26 cellular contexts compared by ENCODE assay signal in the genomic region with DNA sequence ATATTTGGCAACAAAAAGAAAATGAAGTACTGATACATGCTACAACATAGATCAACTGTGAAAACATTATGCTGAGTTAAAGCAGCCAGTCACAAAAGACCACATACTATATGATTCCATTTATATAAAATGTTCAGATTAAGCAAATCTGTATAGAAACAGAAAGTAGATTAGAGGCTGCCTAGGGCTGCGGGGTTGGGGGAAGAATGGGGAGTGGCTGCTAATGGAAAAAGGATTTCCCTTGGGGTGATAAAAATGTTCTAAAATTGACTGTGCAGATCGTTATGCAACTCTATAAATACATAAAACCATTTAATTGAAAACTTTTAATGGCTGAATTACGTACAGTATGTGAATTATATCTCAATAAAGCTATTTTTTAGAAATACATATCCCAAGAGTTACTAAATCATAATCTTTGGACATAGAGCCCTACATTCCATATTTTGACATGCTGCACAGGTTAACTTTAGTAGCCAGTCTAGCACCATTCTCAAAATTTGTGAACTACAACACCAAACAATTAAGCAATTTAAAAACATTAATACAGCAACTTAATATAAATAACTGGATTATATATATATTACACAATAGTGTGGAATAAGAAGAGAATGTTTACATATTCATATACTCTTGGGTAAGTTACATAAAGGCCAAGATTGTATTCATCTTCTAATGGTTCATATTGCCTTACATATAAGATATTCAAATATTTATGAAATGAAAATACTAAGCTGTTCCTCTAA. TPM values are rescaled to one million over a fixed set of nuclear protein-coding genes. Genes with fewer than 3 reads are reported as not detected.
DNase-seq lines count a peak whose midpoint lies in the region; ATAC-seq and TF ChIP-seq lines count a peak whose summit lies in the region.
"Had no signal": no experiment of that assay in that cellular context is flagged by ENCODE, and none has a peak within 500 bp of the region (broad histone marks: within the 10 kb centered on the region; RNA-seq: fewer than 3 reads in every experiment).

No MANE protein-coding gene starts in this region.

- H3K9me3 Mint-ChIP-seq in HFFc6 = no peaks in the 10 kb centered on the region
- H3K9me3 Mint-ChIP-seq: activated B cell treated with CpG ODN at 0.5 μM for 24 hours; activated naive CD4-positive, alpha-beta T cell treated with anti-CD3 and anti-CD28 coated beads, Interleukin-2, amount 50 U/mL, for 72 hours; activated T-helper 2 cell treated with anti-CD3 and anti-CD28 coated beads, Interferon-gamma antibody, Interleukin-2, Interleukin-4, amounts not matched to agents 10 μg/mL and 5 μg/mL and 100 μg/mL, durations not matched to agents 14 hours and 24 hours and 36 hours; CD4-positive, CD25-positive, alpha-beta regulatory T cell; central memory CD8-positive, alpha-beta T cell; stimulated activated naive CD8-positive, alpha-beta T cell treated with anti-CD3 and anti-CD28 coated beads, Interleukin-15, Interleukin-2, amounts not matched to agents 100 ng/mL and 50 ng/mL, for 24 hours had no signal

- H3K27ac ChIP-seq in coronary artery = no peak overlapping the region
- H3K27ac ChIP-seq: ascending aorta, epithelial cell of prostate, foreskin keratinocyte, left lung, ovary, thyroid gland had no signal

- peak overlapping the region; percentile 29 for H3K4me3 ChIP-seq in coronary artery
- H3K4me3 ChIP-seq: ascending aorta, GM12878, left lung, mucosa of descending colon, ovary, thyroid gland had no signal

- no peak for DNase-seq in coronary artery (ENCODE audit: low spot score)
- DNase-seq in sciatic nerve (ENCODE audit: low spot score) = no peak
- no peak for DNase-seq in HK-2 (ENCODE audit: unreplicated experiment)
- no peak for DNase-seq in HFFc6
- DNase-seq: activated B cell treated with CpG ODN at 0.5 μM for 24 hours; activated CD8-positive, alpha-beta memory T cell treated with anti-CD3 and anti-CD28 coated beads, Interleukin-2, amount 50 U/mL, for 48 hours; GOT3; left lung; NCI-H1092; NCI-H2029 treated with DMSO at 0.1 percent for 48 hours had no signal

- intact Hi-C loops in sciatic nerve (cut with DNase I) = no loop called here

- no peak overlapping the region for H3K4me3 Mint-ChIP-seq in HFFc6
- H3K4me3 Mint-ChIP-seq: activated B cell treated with CpG ODN at 0.5 μM for 24 hours; central memory CD8-positive, alpha-beta T cell; nephron progenitor cell; stimulated activated naive CD8-positive, alpha-beta T cell treated with anti-CD3 and anti-CD28 coated beads, Interleukin-15, Interleukin-2, amounts not matched to agents 100 ng/mL and 50 ng/mL, for 24 hours had no signal

- H3K27ac Mint-ChIP-seq in HFFc6 = no peak overlapping the region
- H3K27ac Mint-ChIP-seq: activated B cell treated with CpG ODN at 0.5 μM for 24 hours had no signal

- H3K36me3 Mint-ChIP-seq in HFFc6 (ENCODE audit: low read depth) = no peaks in the 10 kb centered on the region
- H3K36me3 Mint-ChIP-seq: activated naive CD4-positive, alpha-beta T cell treated with anti-CD3 and anti-CD28 coated beads, Interleukin-2, amount 50 U/mL, for 72 hours had no signal

- TF ChIP-seq CTCF in coronary artery (IDR thresholded peaks at IDR 0.05) (no peak), HFFc6 (IDR thresholded peaks at IDR 0.05) (no peak)

- peak; percentile 32 for ATAC-seq in GM19395 (IDR thresholded peaks at IDR 0.05; ENCODE audit: unreplicated experiment)
- ATAC-seq in HG03064 (IDR thresholded peaks at IDR 0.05; ENCODE audit: low read depth, unreplicated experiment) = peak; percentile 29
- peak; percentile 39 for ATAC-seq in sciatic nerve
- no peak for ATAC-seq in GM21825 (IDR thresholded peaks at IDR 0.05; ENCODE audit: unreplicated experiment)

- H3K4me1 Mint-ChIP-seq in HFFc6 (ENCODE audit: low read depth) = peaks cover 15% of the 10 kb centered on the region
- H3K4me1 Mint-ChIP-seq: nephron progenitor cell had no signal

- H3K27me3 Mint-ChIP-seq in HFFc6 (ENCODE audit: insufficient read depth) = no peaks in the 10 kb centered on the region
- H3K27me3 Mint-ChIP-seq: activated B cell treated with CpG ODN at 0.5 μM for 24 hours; CD4-positive, CD25-positive, alpha-beta regulatory T cell; central memory CD8-positive, alpha-beta T cell; stimulated activated naive CD8-positive, alpha-beta T cell treated with anti-CD3 and anti-CD28 coated beads, Interleukin-15, Interleukin-2, amounts not matched to agents 100 ng/mL and 50 ng/mL, for 24 hours had no signal

RNA-seq across cellular contexts. Expression of a gene that starts 46.6 kb away (rescaled TPM):
- 128 TPM for total RNA-seq in sciatic nerve
- total RNA-seq in HFFc6 (2021; fragmentation: NEBNext Ultra II Directional; extraction: Animal tissue kit (Norgen Biotek cat#: 25700)) = 10 to 100 TPM in 3 of 6 experiments, 1 to 10 TPM in 3; 9.4 to 11.1 (median 10.0) TPM

RNA-seq across cellular contexts. Expression of a gene that starts 54.6 kb away (rescaled TPM):
- total RNA-seq in sciatic nerve = 52.6 TPM
- 10 to 100 TPM; 32.9 to 39.5 (median 35.0) TPM for total RNA-seq in HFFc6 (2021; fragmentation: NEBNext Ultra II Directional; extraction: Animal tissue kit (Norgen Biotek cat#: 25700))

Comparison
In these comparisons a context has a peak if more than half of its experiments do, and no peak if none do; other contexts are left out.
1. RNA of a gene that starts 46.6 kb away (total RNA-seq): 128 TPM in sciatic nerve (single experiment); 9.4 to 11.1 TPM in HFFc6; every median in the first group is over 10 times any median in the second.